ENCODE assay signal across 29 cellular contexts in genomic region chr11:68179847-68180246, GRCh38.
"Had no signal": no experiment of that assay in that cellular context is flagged by ENCODE, and none has a peak within 500 bp of the region (broad histone marks: within the 10 kb centered on the region; RNA-seq: fewer than 3 reads in every experiment).

No MANE protein-coding gene starts in this region.

- H3K4me1 ChIP-seq: adrenal gland, colonic mucosa had no signal

- H3K4me3 ChIP-seq: adrenal gland, body of pancreas, colonic mucosa, esophagus squamous epithelium, gastroesophageal sphincter, heart right ventricle had no signal

- H3K9me3 ChIP-seq: adrenal gland, body of pancreas, colonic mucosa, esophagus squamous epithelium, gastroesophageal sphincter, heart right ventricle had no signal

- FAIRE-seq: endometrium, endothelial cell of umbilical vein had no signal

- H3K27ac ChIP-seq: adrenal gland, body of pancreas, colonic mucosa, epithelial cell of prostate, esophagus squamous epithelium, heart right ventricle had no signal

- H3K4me3 Mint-ChIP-seq: activated CD4-positive, alpha-beta T cell treated with anti-CD3 and anti-CD28 coated beads, Interleukin-2, amount 10 ng/mL, durations not matched to agents 7 days and 5 days; activated CD8-positive, alpha-beta T cell treated with anti-CD3 and anti-CD28 coated beads for 36 hours; activated naive CD4-positive, alpha-beta T cell treated with anti-CD3 and anti-CD28 coated beads for 36 hours; activated naive CD4-positive, alpha-beta T cell treated with anti-CD3 and anti-CD28 coated beads, Interleukin-2, amount 50 U/mL, for 24 hours; activated naive CD8-positive, alpha-beta T cell treated with anti-CD3 and anti-CD28 coated beads for 36 hours; activated naive CD8-positive, alpha-beta T cell treated with anti-CD3 and anti-CD28 coated beads, Interleukin-2, amount 50 U/mL, for 24 hours; activated T-cell treated with anti-CD3 and anti-CD28 coated beads, Interleukin-2, amount 50 U/mL, for 4 hours had no signal

- DNase-seq: activated CD4-positive, alpha-beta T cell treated with anti-CD3 and anti-CD28 coated beads for 1 hour; activated CD4-positive, alpha-beta T cell treated with anti-CD3 and anti-CD28 coated beads for 4 hours; activated CD4-positive, alpha-beta T cell treated with anti-CD3 and anti-CD28 coated beads, Interleukin-2, amount 10 ng/mL, durations not matched to agents 7 days and 5 days; activated CD4-positive, alpha-beta T cell treated with anti-CD3 and anti-CD28 coated beads, Interleukin-2, amount 50 U/mL, for 4 hours; activated CD8-positive, alpha-beta memory T cell treated with anti-CD3 and anti-CD28 coated beads for 24 hours; activated CD8-positive, alpha-beta T cell treated with anti-CD3 and anti-CD28 coated beads for 36 hours; activated effector memory CD4-positive, alpha-beta T cell treated with anti-CD3 and anti-CD28 coated beads, Interleukin-2, amount 50 U/mL, for 16 hours; activated naive CD4-positive, alpha-beta T cell treated with anti-CD3 and anti-CD28 coated beads for 36 hours; activated naive CD8-positive, alpha-beta T cell treated with anti-CD3 and anti-CD28 coated beads for 36 hours; activated naive CD8-positive, alpha-beta T cell treated with anti-CD3 and anti-CD28 coated beads, Interleukin-2, amount 50 U/mL, for 24 hours; activated T-cell treated with anti-CD3 and anti-CD28 coated beads, Interleukin-2, amount 50 U/mL, for 4 hours; adrenal gland; amygdala; aorta; body of pancreas; central memory CD4-positive, alpha-beta T cell; cerebellar nuclear complex; colonic mucosa; effector CD8-positive, alpha-beta T cell; esophagus squamous epithelium; foreskin melanocyte; heart right ventricle; T-helper 2 cell had no signal

- H3K9me3 Mint-ChIP-seq: activated CD4-positive, alpha-beta T cell treated with anti-CD3 and anti-CD28 coated beads, Interleukin-2, amount 10 ng/mL, durations not matched to agents 7 days and 5 days; activated CD8-positive, alpha-beta T cell treated with anti-CD3 and anti-CD28 coated beads for 36 hours; activated naive CD4-positive, alpha-beta T cell treated with anti-CD3 and anti-CD28 coated beads for 36 hours; activated naive CD4-positive, alpha-beta T cell treated with anti-CD3 and anti-CD28 coated beads, Interleukin-2, amount 50 U/mL, for 24 hours; activated naive CD8-positive, alpha-beta T cell treated with anti-CD3 and anti-CD28 coated beads for 36 hours; activated naive CD8-positive, alpha-beta T cell treated with anti-CD3 and anti-CD28 coated beads, Interleukin-2, amount 50 U/mL, for 24 hours; activated T-cell treated with anti-CD3 and anti-CD28 coated beads, Interleukin-2, amount 50 U/mL, for 4 hours; activated T-helper 2 cell treated with anti-CD3 and anti-CD28 coated beads, Interferon-gamma antibody, Interleukin-2, Interleukin-4, amounts not matched to agents 10 μg/mL and 5 μg/mL and 100 μg/mL, durations not matched to agents 14 hours and 24 hours and 36 hours had no signal

- ATAC-seq: activated CD8-positive, alpha-beta T cell treated with anti-CD3 and anti-CD28 coated beads for 36 hours; activated naive CD8-positive, alpha-beta T cell treated with anti-CD3 and anti-CD28 coated beads, Interleukin-2, amount 50 U/mL, for 24 hours; activated T-cell treated with anti-CD3 and anti-CD28 coated beads, Interleukin-2, amount 50 U/mL, for 4 hours; body of pancreas; gastroesophageal sphincter; heart right ventricle had no signal

- H3K4me1 Mint-ChIP-seq: activated CD4-positive, alpha-beta T cell treated with anti-CD3 and anti-CD28 coated beads, Interleukin-2, amount 10 ng/mL, durations not matched to agents 7 days and 5 days; activated naive CD4-positive, alpha-beta T cell treated with anti-CD3 and anti-CD28 coated beads, Interleukin-2, amount 50 U/mL, for 24 hours had no signal

- H3K27me3 ChIP-seq: adrenal gland, body of pancreas, colonic mucosa, esophagus squamous epithelium, gastroesophageal sphincter, heart right ventricle had no signal

- H3K27ac Mint-ChIP-seq: activated CD4-positive, alpha-beta T cell treated with anti-CD3 and anti-CD28 coated beads, Interleukin-2, amount 10 ng/mL, durations not matched to agents 7 days and 5 days; activated CD8-positive, alpha-beta T cell treated with anti-CD3 and anti-CD28 coated beads for 36 hours; activated naive CD4-positive, alpha-beta T cell treated with anti-CD3 and anti-CD28 coated beads for 36 hours; activated naive CD4-positive, alpha-beta T cell treated with anti-CD3 and anti-CD28 coated beads, Interleukin-2, amount 50 U/mL, for 24 hours; activated naive CD8-positive, alpha-beta T cell treated with anti-CD3 and anti-CD28 coated beads, Interleukin-2, amount 50 U/mL, for 24 hours; activated T-helper 2 cell treated with anti-CD3 and anti-CD28 coated beads, Interferon-gamma antibody, Interleukin-2, Interleukin-4, amounts not matched to agents 10 μg/mL and 5 μg/mL and 100 μg/mL, durations not matched to agents 14 hours and 24 hours and 36 hours had no signal

- H3K36me3 Mint-ChIP-seq: activated naive CD8-positive, alpha-beta T cell treated with anti-CD3 and anti-CD28 coated beads for 36 hours had no signal

- H3K27me3 Mint-ChIP-seq: activated CD4-positive, alpha-beta T cell treated with anti-CD3 and anti-CD28 coated beads, Interleukin-2, amount 10 ng/mL, durations not matched to agents 7 days and 5 days; activated CD8-positive, alpha-beta T cell treated with anti-CD3 and anti-CD28 coated beads for 36 hours; activated naive CD4-positive, alpha-beta T cell treated with anti-CD3 and anti-CD28 coated beads, Interleukin-2, amount 50 U/mL, for 24 hours; activated naive CD8-positive, alpha-beta T cell treated with anti-CD3 and anti-CD28 coated beads for 36 hours; activated naive CD8-positive, alpha-beta T cell treated with anti-CD3 and anti-CD28 coated beads, Interleukin-2, amount 50 U/mL, for 24 hours had no signal
